ENCODE assay signal across 9 cellular contexts in the genomic region with DNA sequence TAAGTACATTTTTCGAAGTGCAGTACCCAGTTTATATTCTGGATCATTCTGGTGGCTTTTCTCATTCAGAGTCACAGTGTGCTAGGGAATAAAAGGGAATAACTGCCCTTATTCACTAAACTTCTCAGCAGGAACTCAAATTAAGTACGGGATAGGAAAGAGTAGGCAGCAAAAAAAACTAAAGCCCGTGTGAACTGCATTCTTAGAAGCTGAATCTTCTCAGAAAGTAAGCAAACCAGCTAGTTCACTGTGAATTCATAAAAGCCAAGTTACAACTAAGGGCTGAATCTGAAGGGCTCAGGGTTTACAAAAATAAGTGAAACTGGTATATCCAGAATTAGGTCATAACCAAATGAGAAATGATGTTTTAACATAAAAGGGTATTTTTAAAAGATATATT. TPM values are rescaled to one million over a fixed set of nuclear protein-coding genes. Genes with fewer than 3 reads are reported as not detected.
A peak's percentile ranks its signal among the peaks of the same experiment; 100 is the strongest.
DNase-seq lines count a peak whose midpoint lies in the region; ATAC-seq and TF ChIP-seq lines count a peak whose summit lies in the region.
"Had no signal": no experiment of that assay in that cellular context is flagged by ENCODE, and none has a peak within 500 bp of the region (broad histone marks: within the 10 kb centered on the region; RNA-seq: fewer than 3 reads in every experiment).

No MANE protein-coding gene starts in this region.

- TF ChIP-seq CTCF in astrocyte of the spinal cord (IDR thresholded peaks at IDR 0.05; ENCODE audit: low read depth, low read length), result no peak

- H3K9me3 ChIP-seq in CD4-positive, CD25-positive, alpha-beta regulatory T cell (ENCODE audit: control insufficient read depth in 2 of 2, low read length in 2 of 2), result no peaks in the 10 kb centered on the region
- H3K9me3 ChIP-seq in neuronal stem cell (replicated peaks in 1 of 2; ENCODE audit: control insufficient read depth in 2 of 2, insufficient read depth in 1 of 2, low read depth in 1 of 2, low read length in 2 of 2), result peaks cover 0 to 3% of the 10 kb centered on the region in 2 donors

- no peak overlapping the region for H3K27ac ChIP-seq in CD4-positive, CD25-positive, alpha-beta regulatory T cell (ENCODE audit: insufficient read depth, low read length, poor library complexity, severe bottlenecking)
- H3K27ac ChIP-seq in neuronal stem cell (replicated peaks; ENCODE audit: low read length), result no peak overlapping the region

- no peak overlapping the region for H3K4me2 ChIP-seq in neuronal stem cell (ENCODE audit: insufficient read depth, low read length, poor library complexity, severe bottlenecking)

- peaks cover 21% of the 10 kb centered on the region for H3K36me3 ChIP-seq in CD4-positive, CD25-positive, alpha-beta regulatory T cell (ENCODE audit: control insufficient read depth, insufficient read depth, low read length)
- peaks cover 20 to 96% of the 10 kb centered on the region in 2 donors for H3K36me3 ChIP-seq in neuronal stem cell (replicated peaks in 1 of 2; ENCODE audit: control insufficient read depth in 2 of 2, insufficient read depth in 2 of 2, low read length in 2 of 2)

- no peak overlapping the region for H2BK12ac ChIP-seq in neuronal stem cell (ENCODE audit: low read length)

- no peak overlapping the region for H4K91ac ChIP-seq in neuronal stem cell (ENCODE audit: low read depth, low read length, poor library complexity)

- peaks cover 4% of the 10 kb centered on the region for H3K79me1 ChIP-seq in neuronal stem cell (ENCODE audit: low read depth, low read length)

- no peak overlapping the region for H3K23ac ChIP-seq in neuronal stem cell (ENCODE audit: low read depth, low read length, poor library complexity)

- H3K4me1 ChIP-seq in CD4-positive, CD25-positive, alpha-beta regulatory T cell (ENCODE audit: control insufficient read depth, insufficient read depth, low read length, poor library complexity, severe bottlenecking), result peaks cover 23% of the 10 kb centered on the region
- peaks cover 0 to 1% of the 10 kb centered on the region in 2 donors for H3K4me1 ChIP-seq in neuronal stem cell (ENCODE audit: control insufficient read depth in 2 of 2, insufficient read depth in 1 of 2, low read depth in 1 of 2, low read length in 2 of 2)

- peak overlapping the region in 2 of 3 donors; percentile 12 to 90 for H3K27ac Mint-ChIP-seq in CD4-positive, CD25-positive, alpha-beta regulatory T cell
- no peak overlapping the region for H3K27ac Mint-ChIP-seq in stimulated activated naive B cell treated with anti-CD40 and anti-IgM and Interleukin-4, amounts not matched to agents 10 μg/mL and 1 μg/mL and 100 μg/mL, for 72 hours

- H2BK5ac ChIP-seq in neuronal stem cell (ENCODE audit: low read length), result no peak overlapping the region

- H3K4me1 Mint-ChIP-seq in CD4-positive, CD25-positive, alpha-beta regulatory T cell, result peaks cover 26 to 35% (median 34%) of the 10 kb centered on the region in 4 donors
- peaks cover 11 to 23% of the 10 kb centered on the region in 2 donors for H3K4me1 Mint-ChIP-seq in stimulated activated naive B cell treated with anti-CD40 and anti-IgM and Interleukin-4, amounts not matched to agents 10 μg/mL and 1 μg/mL and 100 μg/mL, for 72 hours

- WGBS in neuronal stem cell (ENCODE audit: extremely low coverage in 2 of 2, insufficient read length in 2 of 2, insufficient replicate concordance in 1 of 2), 2 donors, result no CpG with 5 or more reads among the region's 3 CpGs

- H3K27me3 Mint-ChIP-seq in CD4-positive, CD25-positive, alpha-beta regulatory T cell, result no peaks in the 10 kb centered on the region
- H3K27me3 Mint-ChIP-seq in stimulated activated naive B cell treated with anti-CD40 and anti-IgM and Interleukin-4, amounts not matched to agents 10 μg/mL and 1 μg/mL and 100 μg/mL, for 72 hours, result no peaks in the 10 kb centered on the region

- no peak overlapping the region for H2AFZ ChIP-seq in neuronal stem cell (ENCODE audit: low read length)

- H3K14ac ChIP-seq in neuronal stem cell (ENCODE audit: low read length), result no peak overlapping the region

- no peak for DNase-seq in CD4-positive, CD25-positive, alpha-beta regulatory T cell
- peak; percentile 6 for DNase-seq in HCEC 1CT
- peak; percentile 73 for DNase-seq in astrocyte of the spinal cord (ENCODE audit: low read depth, low spot score)
- DNase-seq in midbrain (lab: John Stamatoyannopoulos, UW), result peak; percentile 25
- DNase-seq in Ammon's horn (ENCODE audit: low spot score), result no peak
- DNase-seq in stimulated activated naive B cell treated with anti-CD40 and anti-IgM and Interleukin-4, amounts not matched to agents 10 μg/mL and 1 μg/mL and 100 μg/mL, for 72 hours, result no peak
- DNase-seq in neuronal stem cell (ENCODE audit: low spot score), result no peak
- DNase-seq: Calu3 had no signal

- no peak overlapping the region for H3K18ac ChIP-seq in neuronal stem cell (ENCODE audit: low read length)

- no peak overlapping the region for H3K9ac ChIP-seq in neuronal stem cell (ENCODE audit: low read depth, low read length, poor library complexity)

- in situ Hi-C loops in astrocyte of the spinal cord (cut with HindIII; ENCODE audit: low sequenced_read_pairs), result no loop called here

- no peaks in the 10 kb centered on the region for H3K9me3 Mint-ChIP-seq in CD4-positive, CD25-positive, alpha-beta regulatory T cell
- H3K9me3 Mint-ChIP-seq in stimulated activated naive B cell treated with anti-CD40 and anti-IgM and Interleukin-4, amounts not matched to agents 10 μg/mL and 1 μg/mL and 100 μg/mL, for 72 hours, result no peaks in the 10 kb centered on the region

- H3K27me3 ChIP-seq in CD4-positive, CD25-positive, alpha-beta regulatory T cell (ENCODE audit: control insufficient read depth, insufficient read depth, low read length), result no peaks in the 10 kb centered on the region
- H3K27me3 ChIP-seq in neuronal stem cell (ENCODE audit: control insufficient read depth in 3 of 3, insufficient read depth in 3 of 3, low read depth in 1 of 3, low read length in 3 of 3), result no peaks in the 10 kb centered on the region

- H3K4me3 ChIP-seq in CD4-positive, CD25-positive, alpha-beta regulatory T cell (ENCODE audit: low read depth, low read length), result no peak overlapping the region
- H3K4me3 ChIP-seq in astrocyte of the spinal cord (ENCODE audit: low read depth, low read length) (no peak overlapping the region), neuronal stem cell (ENCODE audit: low read length in 2 of 2) (no peak overlapping the region)

- no peak for ATAC-seq in CD4-positive, CD25-positive, alpha-beta regulatory T cell (ENCODE audit: low read depth in 2 of 2)
- ATAC-seq in GM21529 (IDR thresholded peaks at IDR 0.05; ENCODE audit: unreplicated experiment), result no peak
- ATAC-seq in stimulated activated naive B cell treated with anti-CD40 and anti-IgM and Interleukin-4, amounts not matched to agents 10 μg/mL and 1 μg/mL and 100 μg/mL, for 72 hours (replicated peaks), result no peak

- no peak overlapping the region for H2BK120ac ChIP-seq in neuronal stem cell (ENCODE audit: low read depth, low read length)

- no peak overlapping the region for H2BK15ac ChIP-seq in neuronal stem cell (ENCODE audit: low read length)

- peaks cover 32% of the 10 kb centered on the region for H3K36me3 Mint-ChIP-seq in CD4-positive, CD25-positive, alpha-beta regulatory T cell
- H3K36me3 Mint-ChIP-seq in stimulated activated naive B cell treated with anti-CD40 and anti-IgM and Interleukin-4, amounts not matched to agents 10 μg/mL and 1 μg/mL and 100 μg/mL, for 72 hours, result peaks cover 28 to 45% of the 10 kb centered on the region in 2 donors

- no peak overlapping the region for H3K4ac ChIP-seq in neuronal stem cell (ENCODE audit: low read length)

- H4K8ac ChIP-seq in neuronal stem cell (ENCODE audit: low read depth, low read length), result no peak overlapping the region

- no peak overlapping the region for H2AK5ac ChIP-seq in neuronal stem cell (ENCODE audit: low read depth, low read length)

- no peak overlapping the region for H3K4me3 Mint-ChIP-seq in CD4-positive, CD25-positive, alpha-beta regulatory T cell
- no peak overlapping the region for H3K4me3 Mint-ChIP-seq in stimulated activated naive B cell treated with anti-CD40 and anti-IgM and Interleukin-4, amounts not matched to agents 10 μg/mL and 1 μg/mL and 100 μg/mL, for 72 hours

RNA-seq across cellular contexts. Expression of gene PRPF38A, which starts 22.0 kb away (rescaled TPM):
- total RNA-seq in CD4-positive, CD25-positive, alpha-beta regulatory T cell, result 64.4 TPM
- polyA plus RNA-seq in CD4-positive, CD25-positive, alpha-beta regulatory T cell, result 10 to 100 TPM; 38.9 to 43.6 (median 41.1) TPM
- 49.0 TPM for polyA plus RNA-seq in neuronal stem cell (2013, experiment 1 of 2)
- polyA plus RNA-seq in neuronal stem cell (2013, experiment 2 of 2), result 48.1 TPM

RNA-seq across cellular contexts. Expression of gene ORC1, which starts 22.2 kb away (rescaled TPM):
- total RNA-seq in CD4-positive, CD25-positive, alpha-beta regulatory T cell, result 3.0 TPM
- 1 to 10 TPM in 3 of 4 donors, under 1 TPM in 1; 0.32 to 2.4 (median 1.5) TPM for polyA plus RNA-seq in CD4-positive, CD25-positive, alpha-beta regulatory T cell
- 22.5 TPM for polyA plus RNA-seq in neuronal stem cell (2013, experiment 1 of 2)
- 22.8 TPM for polyA plus RNA-seq in neuronal stem cell (2013, experiment 2 of 2)

Comparison
In these comparisons a context has a peak if more than half of its experiments do, and no peak if none do; other contexts are left out.
1. DNase-seq: peak in HCEC 1CT (single experiment), astrocyte of the spinal cord (single experiment) and midbrain (single experiment); none in CD4-positive, CD25-positive, alpha-beta regulatory T cell (0 of 3), Ammon's horn (single experiment), stimulated activated naive B cell treated with anti-CD40 and anti-IgM and Interleukin-4, amounts not matched to agents 10 μg/mL and 1 μg/mL and 100 μg/mL, for 72 hours (single experiment) and neuronal stem cell (single experiment).